In the genomic region with DNA sequence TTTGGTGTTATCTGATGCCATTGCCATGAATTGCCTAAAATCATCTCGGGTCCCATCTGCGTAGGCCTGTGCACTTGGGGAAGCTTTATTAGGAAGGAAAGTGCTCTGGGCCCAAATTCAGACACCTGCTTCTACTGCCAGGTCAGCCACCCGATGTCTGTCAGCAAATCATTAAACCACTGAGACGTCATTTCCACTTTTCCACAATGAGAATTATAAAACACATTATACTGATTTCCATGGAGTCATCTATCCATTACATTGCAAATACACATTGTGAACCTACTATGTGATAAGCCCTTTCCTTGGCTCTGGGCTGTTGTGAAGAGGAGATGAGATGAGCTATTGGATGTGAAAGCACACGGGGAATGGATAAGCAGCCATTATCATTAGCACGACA, we compare ENCODE assay signal across 10 cellular contexts.
"Had no signal": no experiment of that assay in that cellular context is flagged by ENCODE, and none has a peak within 500 bp of the region (broad histone marks: within the 10 kb centered on the region; RNA-seq: fewer than 3 reads in every experiment).

No MANE protein-coding gene starts in this region.

- H2AFZ ChIP-seq: GM23338 had no signal

- FAIRE-seq: H1, H54 had no signal

- H3K4me1 ChIP-seq: HAP-1 had no signal

- H3K4me3 ChIP-seq: GM23338, HAP-1 had no signal

- H3K9me3 ChIP-seq: HAP-1 had no signal

- DNase-seq: GOT3, H7, H9, HCEC 1CT, HFFc6 had no signal

- H3K4me2 ChIP-seq: GM23338 had no signal

- H3K36me3 ChIP-seq: HAP-1 had no signal

- ATAC-seq: GM23338, HCT116 had no signal
